11 cellular contexts compared by ENCODE assay signal in genomic region chr2:97761192-97761591, GRCh38. TPM values are rescaled to one million over a fixed set of nuclear protein-coding genes. Genes with fewer than 3 reads are reported as not detected.
DNase-seq lines count a peak whose midpoint lies in the region; ATAC-seq and TF ChIP-seq lines count a peak whose summit lies in the region.
"Had no signal": no experiment of that assay in that cellular context is flagged by ENCODE, and none has a peak within 500 bp of the region (broad histone marks: within the 10 kb centered on the region; RNA-seq: fewer than 3 reads in every experiment).

No MANE protein-coding gene starts in this region.

- no peaks in the 10 kb centered on the region for H3K27me3 Mint-ChIP-seq in naive thymus-derived CD8-positive, alpha-beta T cell
- H3K27me3 Mint-ChIP-seq in stimulated activated naive CD8-positive, alpha-beta T cell treated with anti-CD3 and anti-CD28 coated beads, Interleukin-15, Interleukin-2, amounts not matched to agents 100 ng/mL and 50 ng/mL, for 24 hours = no peaks in the 10 kb centered on the region

- TF ChIP-seq CTCF in lower leg skin (IDR thresholded peaks at IDR 0.05) = no peak

- TF ChIP-seq POLR2A in lower leg skin (IDR thresholded peaks at IDR 0.05) = no peak

- WGBS in lower leg skin, 2 donors = 82 to 83% methylated on average over 22 to 23 of the region's 23 CpGs

- H3K27ac Mint-ChIP-seq in naive thymus-derived CD8-positive, alpha-beta T cell = peak overlapping the region; percentile 78 to 96 (median 88)
- peak overlapping the region; percentile 66 for H3K27ac Mint-ChIP-seq in stimulated activated naive CD8-positive, alpha-beta T cell treated with anti-CD3 and anti-CD28 coated beads, Interleukin-15, Interleukin-2, amounts not matched to agents 100 ng/mL and 50 ng/mL, for 24 hours

- CTCF ChIA-PET in HEK293T (lab: Yijun Ruan, JAX) = interaction anchor here (1.1 kb wide), 1 partner anchor 13 kb away, joined by 4 read pairs; no protein-coding TSS in a partner anchor

- H3K4me3 Mint-ChIP-seq in naive thymus-derived CD8-positive, alpha-beta T cell = peak overlapping the region; percentile 52 to 83 (median 71)
- H3K4me3 Mint-ChIP-seq in stimulated activated naive CD8-positive, alpha-beta T cell treated with anti-CD3 and anti-CD28 coated beads, Interleukin-15, Interleukin-2, amounts not matched to agents 100 ng/mL and 50 ng/mL, for 24 hours = peak overlapping the region; percentile 14
- H3K4me3 Mint-ChIP-seq: nephron had no signal

- no peak overlapping the region for H3K4me3 ChIP-seq in lower leg skin (ENCODE audit: low read depth, poor library complexity, severe bottlenecking)

- H3K9me3 Mint-ChIP-seq in naive thymus-derived CD8-positive, alpha-beta T cell = no peaks in the 10 kb centered on the region
- no peaks in the 10 kb centered on the region for H3K9me3 Mint-ChIP-seq in stimulated activated naive CD8-positive, alpha-beta T cell treated with anti-CD3 and anti-CD28 coated beads, Interleukin-15, Interleukin-2, amounts not matched to agents 100 ng/mL and 50 ng/mL, for 24 hours
- H3K9me3 Mint-ChIP-seq: nephron had no signal

- DNase-seq in activated CD4-positive, alpha-beta T cell treated with anti-CD3 and anti-CD28 coated beads for 4 hours = peak; percentile 24 to 38
- peak; percentile 84 for DNase-seq in activated effector memory CD4-positive, alpha-beta T cell treated with anti-CD3 and anti-CD28 coated beads, Interleukin-2, amount 50 U/mL, for 16 hours
- peak in 9 of 10 donors; percentile 28 to 73 (median 46) for DNase-seq in naive thymus-derived CD8-positive, alpha-beta T cell
- no peak for DNase-seq in lower leg skin (ENCODE audit: low spot score in 2 of 2)
- DNase-seq in HEK293T (ENCODE audit: extremely low spot score) = no peak
- DNase-seq: DND-41, KG1, NCI-H345 had no signal

- POLR2A ChIA-PET in naive thymus-derived CD8-positive, alpha-beta T cell (lab: Charles Lee) = interaction anchor here (1.5 to 1.9 kb wide), 2 partner anchors 47 to 51 kb away, joined by 5 to 6 read pairs; partner anchors contain the start of gene ZAP70
- POLR2A ChIA-PET in HEK293T (lab: Yijun Ruan, JAX) = no interaction called here

- H3K36me3 Mint-ChIP-seq in naive thymus-derived CD8-positive, alpha-beta T cell = peaks cover 4 to 85% (median 26%) of the 10 kb centered on the region in 3 donors
- H3K36me3 Mint-ChIP-seq in stimulated activated naive CD8-positive, alpha-beta T cell treated with anti-CD3 and anti-CD28 coated beads, Interleukin-15, Interleukin-2, amounts not matched to agents 100 ng/mL and 50 ng/mL, for 24 hours (ENCODE audit: low read depth) = peaks cover 66% of the 10 kb centered on the region

- peak; percentile 66 to 73 for ATAC-seq in naive thymus-derived CD8-positive, alpha-beta T cell
- no peak for ATAC-seq in HG03565 (IDR thresholded peaks at IDR 0.05; ENCODE audit: unreplicated experiment)

- intact Hi-C loops in lower leg skin (cut with DNase I; ENCODE audit: low total_unique reads) = no loop called here

- H3K4me1 Mint-ChIP-seq in naive thymus-derived CD8-positive, alpha-beta T cell = peaks cover 16 to 50% (median 32%) of the 10 kb centered on the region in 4 donors
- H3K4me1 Mint-ChIP-seq in stimulated activated naive CD8-positive, alpha-beta T cell treated with anti-CD3 and anti-CD28 coated beads, Interleukin-15, Interleukin-2, amounts not matched to agents 100 ng/mL and 50 ng/mL, for 24 hours (ENCODE audit: low read depth) = peaks cover 25% of the 10 kb centered on the region
- H3K4me1 Mint-ChIP-seq: nephron had no signal

TF ChIP-seq in HEK293T, 16 proteins besides CTCF, POLR2A, EP300 and RAD21:
- TF ChIP-seq NFRKB (IDR thresholded peaks at IDR 0.05) (no peak), BHLHE40 (IDR thresholded peaks at IDR 0.05; ENCODE audit: borderline replicate concordance) (no peak), PKNOX1 (IDR thresholded peaks at IDR 0.05) (no peak), CTBP1 (IDR thresholded peaks at IDR 0.05; ENCODE audit: borderline replicate concordance) (no peak), SP1 (IDR thresholded peaks at IDR 0.05) (no peak), HDGF (IDR thresholded peaks at IDR 0.05; ENCODE audit: borderline replicate concordance) (no peak), ARNT (IDR thresholded peaks at IDR 0.05) (no peak), TARDBP (IDR thresholded peaks at IDR 0.05) (no peak), L3MBTL2 (conservative IDR thresholded peaks at IDR 0.05) (no peak), ELF4 (IDR thresholded peaks at IDR 0.05) (no peak), FOXM1 (IDR thresholded peaks at IDR 0.05; ENCODE audit: borderline replicate concordance) (no peak), ZNF384 (IDR thresholded peaks at IDR 0.05) (no peak), LEF1 (IDR thresholded peaks at IDR 0.05; ENCODE audit: borderline replicate concordance) (no peak), SUZ12 (IDR thresholded peaks at IDR 0.05) (no peak)

RNA-seq across cellular contexts. Expression of gene ZAP70, which starts 47.8 kb away (rescaled TPM):
- 100 to 1,000 TPM; 490 to 503 TPM for total RNA-seq in naive thymus-derived CD8-positive, alpha-beta T cell
- 100 to 1,000 TPM; 131 to 168 (median 149) TPM for polyA plus RNA-seq in naive thymus-derived CD8-positive, alpha-beta T cell
- total RNA-seq in lower leg skin = 1 to 10 TPM; 1.1 to 1.6 (median 1.4) TPM

Comparison
In these comparisons a context has a peak if more than half of its experiments do, and no peak if none do; other contexts are left out.
1. DNase-seq: peak in activated CD4-positive, alpha-beta T cell treated with anti-CD3 and anti-CD28 coated beads for 4 hours (2 of 2), activated effector memory CD4-positive, alpha-beta T cell treated with anti-CD3 and anti-CD28 coated beads, Interleukin-2, amount 50 U/mL, for 16 hours (single experiment) and naive thymus-derived CD8-positive, alpha-beta T cell (9 of 10); none in lower leg skin (0 of 2) and HEK293T (single experiment).
2. RNA of gene ZAP70, which starts 47.8 kb away (total RNA-seq): 490 to 503 TPM in naive thymus-derived CD8-positive, alpha-beta T cell; 1.1 to 1.6 TPM in lower leg skin; every median in the first group is over 100 times any median in the second.